In genomic region chr18:49769047-49769708, GRCh38 we compare ENCODE assay signal across 27 cellular contexts.
"Had no signal": no experiment of that assay in that cellular context is flagged by ENCODE, and none has a peak within 500 bp of the region (broad histone marks: within the 10 kb centered on the region; RNA-seq: fewer than 3 reads in every experiment).

No MANE protein-coding gene starts in this region.

- H3K9me3 ChIP-seq: lower lobe of right lung, pancreas, prostate gland, sigmoid colon, transverse colon, upper lobe of right lung, uterus had no signal

- H3K4me3 ChIP-seq: lower lobe of right lung, pancreas, prostate gland, sigmoid colon, smooth muscle cell, transverse colon, upper lobe of right lung, uterus had no signal

- H3K36me3 ChIP-seq: lower lobe of right lung, pancreas, prostate gland, sigmoid colon, transverse colon, upper lobe of right lung, uterus had no signal

- FAIRE-seq: keratinocyte, pancreas had no signal

- ATAC-seq: left ventricle myocardium superior; lower lobe of right lung; naive thymus-derived CD8-positive, alpha-beta T cell; right cardiac atrium; stimulated activated memory B cell treated with anti-CD40 and anti-IgM and Interleukin-4, amounts not matched to agents 10 μg/mL and 1 μg/mL and 100 μg/mL, for 72 hours; stimulated activated naive CD8-positive, alpha-beta T cell treated with anti-CD3 and anti-CD28 coated beads, Interleukin-15, amount 100 ng/mL, for 72 hours; upper lobe of right lung had no signal

- H3K4me1 ChIP-seq: lower lobe of right lung, pancreas, prostate gland, transverse colon, upper lobe of right lung, uterus had no signal

- H3K27ac ChIP-seq: lower lobe of right lung, pancreas, prostate gland, sigmoid colon, transverse colon, upper lobe of right lung, uterus had no signal

- DNase-seq: head of caudate nucleus; hippocampal formation; left ventricle myocardium superior; lower lobe of right lung; mammary epithelial cell; mesenchymal stem cell; naive thymus-derived CD8-positive, alpha-beta T cell; nucleus accumbens; pancreas; posterior cingulate gyrus; retina; right cardiac atrium; sigmoid colon; stimulated activated CD4-positive, alpha-beta T cell treated with anti-CD3 and anti-CD28 coated beads, Interleukin-1b, Interleukin-23, amount 100 ng/mL, for 48 hours; stimulated activated CD4-positive, alpha-beta T cell treated with anti-CD3 and anti-CD28 coated beads, Interleukin-2, amount 100 ng/mL, for 48 hours; stimulated activated CD4-positive, alpha-beta T cell treated with anti-CD3 and anti-CD28 coated beads, Interleukin-4, amount 100 ng/mL, for 4 hours; stimulated activated CD8-positive, alpha-beta memory T cell treated with anti-CD3 and anti-CD28 coated beads, Interleukin-4, amount 100 ng/mL, for 48 hours; stimulated activated naive CD4-positive, alpha-beta T cell treated with Interleukin-2 at 50 U/mL for 16 hours; stimulated activated naive CD8-positive, alpha-beta T cell treated with anti-CD3 and anti-CD28 coated beads, Interleukin-15, amount 100 ng/mL, for 72 hours; substantia nigra; transverse colon; upper lobe of right lung; uterus had no signal

- H3K4me2 ChIP-seq: smooth muscle cell had no signal

- H3K27me3 ChIP-seq: pancreas, sigmoid colon, transverse colon, upper lobe of right lung, uterus had no signal
